9 cellular contexts compared by ENCODE assay signal in genomic region chr1:6438047-6438525, GRCh38. TPM values are rescaled to one million over a fixed set of nuclear protein-coding genes. Genes with fewer than 3 reads are reported as not detected.
DNase-seq lines count a peak whose midpoint lies in the region; ATAC-seq and TF ChIP-seq lines count a peak whose summit lies in the region.
"Had no signal": no experiment of that assay in that cellular context is flagged by ENCODE, and none has a peak within 500 bp of the region (broad histone marks: within the 10 kb centered on the region; RNA-seq: fewer than 3 reads in every experiment).

No MANE protein-coding gene starts in this region.

- H3K9ac ChIP-seq in endodermal cell (ENCODE audit: extremely low read depth, low read length, poor library complexity, severe bottlenecking) = no peak overlapping the region

- no peak overlapping the region for H3K4me3 Mint-ChIP-seq in endodermal cell
- H3K4me3 Mint-ChIP-seq in naive thymus-derived CD4-positive, alpha-beta T cell = peak overlapping the region in 4 of 10 donors; percentile 4 to 58 (median 22)

- 27% methylated on average over 5 of the region's 5 CpGs for WGBS in endodermal cell (ENCODE audit: insufficient coverage in 1 of 2, insufficient read length in 1 of 2), 2 experiments

- TF ChIP-seq CTCF in endodermal cell (conservative IDR thresholded peaks at IDR 0.05) = peak; percentile 97

- no peak overlapping the region for H3K4me3 ChIP-seq in endodermal cell (ENCODE audit: low read length)
- H3K4me3 ChIP-seq in naive thymus-derived CD4-positive, alpha-beta T cell (ENCODE audit: low read length) = no peak overlapping the region

- peaks cover 27% of the 10 kb centered on the region for H3K27me3 ChIP-seq in endodermal cell (ENCODE audit: control insufficient read depth, insufficient read depth, low read length, poor library complexity, severe bottlenecking)
- H3K27me3 ChIP-seq in naive thymus-derived CD4-positive, alpha-beta T cell (ENCODE audit: control insufficient read depth in 2 of 2, insufficient read depth in 2 of 2, low read length in 2 of 2) = peaks cover 0 to 9% of the 10 kb centered on the region in 2 donors

- no peak overlapping the region for H3K27ac ChIP-seq in endodermal cell (ENCODE audit: low read depth, low read length)
- H3K27ac ChIP-seq in naive thymus-derived CD4-positive, alpha-beta T cell (ENCODE audit: low read depth, low read length) = no peak overlapping the region

- ATAC-seq in HG02642 (IDR thresholded peaks at IDR 0.05; ENCODE audit: poor library complexity, unreplicated experiment) = peak; percentile 54
- peak; percentile 74 for ATAC-seq in naive thymus-derived CD4-positive, alpha-beta T cell
- ATAC-seq in HG03432 (IDR thresholded peaks at IDR 0.05; ENCODE audit: unreplicated experiment) = no peak

- H3K27ac Mint-ChIP-seq in endodermal cell = no peak overlapping the region
- H3K27ac Mint-ChIP-seq in naive thymus-derived CD4-positive, alpha-beta T cell = peak overlapping the region in 3 of 9 donors; percentile 38 to 74 (median 67)
- H3K27ac Mint-ChIP-seq: IgD-negative memory B cell had no signal

- peaks cover 3% of the 10 kb centered on the region for H3K4me1 Mint-ChIP-seq in endodermal cell
- H3K4me1 Mint-ChIP-seq in naive thymus-derived CD4-positive, alpha-beta T cell = peaks cover 0 to 14% (median 9%) of the 10 kb centered on the region in 7 donors

- H3K9me3 Mint-ChIP-seq in endodermal cell = no peaks in the 10 kb centered on the region
- no peaks in the 10 kb centered on the region for H3K9me3 Mint-ChIP-seq in naive thymus-derived CD4-positive, alpha-beta T cell
- H3K9me3 Mint-ChIP-seq: IgD-negative memory B cell had no signal

- peaks cover 54% of the 10 kb centered on the region for H3K27me3 Mint-ChIP-seq in endodermal cell (ENCODE audit: insufficient read depth)
- peaks cover 18 to 48% (median 20%) of the 10 kb centered on the region in 5 donors for H3K27me3 Mint-ChIP-seq in naive thymus-derived CD4-positive, alpha-beta T cell

- H3K36me3 Mint-ChIP-seq in endodermal cell (ENCODE audit: low read depth) = no peaks in the 10 kb centered on the region
- H3K36me3 Mint-ChIP-seq in naive thymus-derived CD4-positive, alpha-beta T cell = no peaks in the 10 kb centered on the region
- H3K36me3 Mint-ChIP-seq: IgD-negative memory B cell had no signal

- DNase-seq in COLO668 (lab: John Stamatoyannopoulos, UW; ENCODE audit: unreplicated experiment) = peak; percentile 86
- peak; percentile 87 for DNase-seq in NCI-H82 (lab: John Stamatoyannopoulos, UW)
- DNase-seq in activated CD8-positive, alpha-beta memory T cell treated with anti-CD3 and anti-CD28 coated beads for 24 hours = peak; percentile 88
- DNase-seq in endodermal cell = peak; percentile 97
- DNase-seq in naive thymus-derived CD4-positive, alpha-beta T cell = peak; percentile 55 to 79 (median 66)
- peak; percentile 62 for DNase-seq in stimulated activated naive CD4-positive, alpha-beta T cell treated with Interleukin-2 at 50 U/mL for 16 hours (lab: John Stamatoyannopoulos, UW)

- POLR2A ChIA-PET in naive thymus-derived CD4-positive, alpha-beta T cell (lab: Charles Lee) = interaction anchor here (0.9 to 1.6 kb wide), 3 partner anchors 22 to 57 kb away, joined by 3 to 7 read pairs (median 3); partner anchors contain the start of gene TNFRSF25

- CTCF ChIA-PET in naive thymus-derived CD4-positive, alpha-beta T cell (lab: Charles Lee) = interaction anchor here (0.6 to 6.2 kb wide), 11 partner anchors 11 to 193 kb away, joined by 3 to 44 read pairs (median 4); partner anchors contain the start of genes HES2 and TNFRSF25

- H3K36me3 ChIP-seq in endodermal cell (ENCODE audit: control insufficient read depth, insufficient read depth, low read length) = no peaks in the 10 kb centered on the region
- H3K36me3 ChIP-seq in naive thymus-derived CD4-positive, alpha-beta T cell (ENCODE audit: control insufficient read depth in 2 of 3, insufficient read depth in 3 of 3, low read length in 3 of 3) = no peaks in the 10 kb centered on the region

- intact Hi-C loops in naive thymus-derived CD4-positive, alpha-beta T cell (cut with micrococcal nuclease) = loop anchor here (1.0 to 5.0 kb wide), 5 partner anchors 15 to 192 kb away; no protein-coding TSS in a partner anchor

- no peaks in the 10 kb centered on the region for H3K9me3 ChIP-seq in endodermal cell (ENCODE audit: control insufficient read depth, low read length)
- no peaks in the 10 kb centered on the region for H3K9me3 ChIP-seq in naive thymus-derived CD4-positive, alpha-beta T cell (ENCODE audit: control insufficient read depth in 2 of 3, low read length in 3 of 3)

- no peaks in the 10 kb centered on the region for H3K4me1 ChIP-seq in endodermal cell (ENCODE audit: control insufficient read depth, insufficient read depth, low read length)
- H3K4me1 ChIP-seq in naive thymus-derived CD4-positive, alpha-beta T cell (ENCODE audit: control insufficient read depth in 2 of 2, insufficient read depth in 2 of 2, low read length in 2 of 2) = no peaks in the 10 kb centered on the region

RNA-seq across cellular contexts. Expression of gene ESPN, which starts 13.5 kb away (rescaled TPM):
- total RNA-seq in endodermal cell = 10 to 100 TPM in 1 of 2 donors, 1 to 10 TPM in 1; 4.1 to 10.5 TPM
- polyA plus RNA-seq in endodermal cell (2013, experiment 1 of 2) = 4.7 TPM
- 3.0 TPM for polyA plus RNA-seq in endodermal cell (2013, experiment 2 of 2)
- total RNA-seq in naive thymus-derived CD4-positive, alpha-beta T cell = 1 to 10 TPM in 4 of 5 experiments, under 1 TPM in 1; 0.85 to 2.9 (median 2.3) TPM
- under 1 TPM; 0.40 to 0.60 TPM for polyA plus RNA-seq in naive thymus-derived CD4-positive, alpha-beta T cell
- polyA plus RNA-seq: IgD-negative memory B cell had no signal

RNA-seq across cellular contexts. Expression of gene HES2, which starts 18.4 kb away (rescaled TPM):
- total RNA-seq in endodermal cell = not detected
- polyA plus RNA-seq in endodermal cell (2013, experiment 1 of 2) = 0.46 TPM
- 0.04 TPM for polyA plus RNA-seq in endodermal cell (2013, experiment 2 of 2)
- total RNA-seq in naive thymus-derived CD4-positive, alpha-beta T cell = under 1 TPM in 1 of 5 experiments, not detected in 4; 0.56 TPM
- polyA plus RNA-seq in naive thymus-derived CD4-positive, alpha-beta T cell = not detected
- polyA plus RNA-seq: IgD-negative memory B cell had no signal

RNA-seq across cellular contexts. Expression of gene TNFRSF25, which starts 27.9 kb away (rescaled TPM):
- 10 to 100 TPM; 25.9 to 26.9 TPM for total RNA-seq in endodermal cell
- polyA plus RNA-seq in endodermal cell (2013, experiment 1 of 2) = 39.9 TPM
- polyA plus RNA-seq in endodermal cell (2013, experiment 2 of 2) = 30.2 TPM
- total RNA-seq in naive thymus-derived CD4-positive, alpha-beta T cell = 100 to 1,000 TPM; 151 to 352 (median 179) TPM
- 10 to 100 TPM; 17.3 to 40.5 TPM for polyA plus RNA-seq in naive thymus-derived CD4-positive, alpha-beta T cell

RNA-seq across cellular contexts. Expression of gene ACOT7, which starts 44.5 kb away (rescaled TPM):
- 10 to 100 TPM; 51.3 to 70.7 TPM for total RNA-seq in endodermal cell
- 87.9 TPM for polyA plus RNA-seq in endodermal cell (2013, experiment 1 of 2)
- polyA plus RNA-seq in endodermal cell (2013, experiment 2 of 2) = 87.7 TPM
- total RNA-seq in naive thymus-derived CD4-positive, alpha-beta T cell = 10 to 100 TPM in 1 of 5 experiments, 1 to 10 TPM in 4; 2.5 to 75.6 (median 3.4) TPM
- polyA plus RNA-seq in naive thymus-derived CD4-positive, alpha-beta T cell = 1 to 10 TPM; 4.9 to 6.2 TPM

RNA-seq across cellular contexts. Expression of gene PLEKHG5, which starts 53.4 kb away (rescaled TPM):
- 10 to 100 TPM; 32.6 to 38.8 TPM for total RNA-seq in endodermal cell
- polyA plus RNA-seq in endodermal cell (2013, experiment 1 of 2) = 34.4 TPM
- polyA plus RNA-seq in endodermal cell (2013, experiment 2 of 2) = 29.5 TPM
- 10 to 100 TPM in 3 of 5 experiments, 1 to 10 TPM in 2; 2.2 to 15.6 (median 11.7) TPM for total RNA-seq in naive thymus-derived CD4-positive, alpha-beta T cell
- polyA plus RNA-seq in naive thymus-derived CD4-positive, alpha-beta T cell = 1 to 10 TPM in 1 of 2 donors, not detected in 1; 2.0 TPM
- polyA plus RNA-seq: IgD-negative memory B cell had no signal

Comparison
In these comparisons a context has a peak if more than half of its experiments do, and no peak if none do; other contexts are left out.
1. RNA of gene TNFRSF25, which starts 27.9 kb away (total RNA-seq): 151 to 352 TPM in naive thymus-derived CD4-positive, alpha-beta T cell; 25.9 to 26.9 TPM in endodermal cell; every median in the first group is over 4 times any median in the second.
2. Peak in every context shown above with its lines, with median percentiles within 50 percentile points of each other: DNase-seq.